1 cellular context compared by ENCODE assay signal in genomic region chr6:129748212-129748900, GRCh38.
A peak's percentile ranks its signal among the peaks of the same experiment; 100 is the strongest.
TF ChIP-seq lines count a peak whose summit lies in the region.

No MANE protein-coding gene starts in this region.

TF ChIP-seq in K562, 482 proteins besides CTCF, POLR2A, EP300 and RAD21 (continued from another document and continues in another):
- no peak for TF ChIP-seq TAF15 (IDR thresholded peaks at IDR 0.05; ENCODE audit: low read depth, low read length)
- TF ChIP-seq MEIS2 (IDR thresholded peaks at IDR 0.05; ENCODE audit: partially characterized antibody): peak; percentile 90
- no peak for TF ChIP-seq PML (IDR thresholded peaks at IDR 0.05; ENCODE audit: low read length)
- no peak for TF ChIP-seq MAFF (IDR thresholded peaks at IDR 0.05; ENCODE audit: low read length)
- TF ChIP-seq SMARCB1 (IDR thresholded peaks at IDR 0.05; ENCODE audit: insufficient read length, low read depth): no peak
- no peak for TF ChIP-seq ZNF24 (IDR thresholded peaks at IDR 0.05)
- no peak for TF ChIP-seq PBX2 (CRISPR knock-in tag; IDR thresholded peaks at IDR 0.05; ENCODE audit: low read depth)
- peak; percentile 76 for TF ChIP-seq PBX2 (tag; conservative IDR thresholded peaks at IDR 0.05; ENCODE audit: low read depth)
- no peak for TF ChIP-seq CGGBP1 (CRISPR knock-in tag; IDR thresholded peaks at IDR 0.05)
- TF ChIP-seq HOXB6 (CRISPR knock-in tag; IDR thresholded peaks at IDR 0.05; ENCODE audit: borderline replicate concordance): no peak
- no peak for TF ChIP-seq RBM15 (IDR thresholded peaks at IDR 0.05; ENCODE audit: insufficient read depth, low read length)
- TF ChIP-seq ZNF280B (CRISPR knock-in tag; IDR thresholded peaks at IDR 0.05): no peak
- TF ChIP-seq ZNF143 (CRISPR knock-in tag; IDR thresholded peaks at IDR 0.05): no peak
- no peak for TF ChIP-seq NONO (IDR thresholded peaks at IDR 0.05; ENCODE audit: low read depth in 2 of 2, low read length in 1 of 2)
- peak; percentile 87 for TF ChIP-seq BRD9 (IDR thresholded peaks at IDR 0.05; ENCODE audit: low read depth, partially characterized antibody)
- TF ChIP-seq ZNF133 (CRISPR knock-in tag; IDR thresholded peaks at IDR 0.05): no peak
- TF ChIP-seq BRCA1 (IDR thresholded peaks at IDR 0.05): no peak
- TF ChIP-seq BRCA1 (CRISPR knock-in tag; IDR thresholded peaks at IDR 0.05): no peak
- TF ChIP-seq GTF2A2 (tag; IDR thresholded peaks at IDR 0.05): no peak; the same call in 1 of the 2 replicates
- no peak; a peak in 1 of 4 replicates for TF ChIP-seq KDM1A (IDR thresholded peaks at IDR 0.05)
- no peak for TF ChIP-seq NCOR1 (IDR thresholded peaks at IDR 0.05)
- peak; percentile 72 for TF ChIP-seq POLR2H (tag; IDR thresholded peaks at IDR 0.05; ENCODE audit: low read depth)
- TF ChIP-seq PHF20 (IDR thresholded peaks at IDR 0.05; ENCODE audit: partially characterized antibody): no peak
- TF ChIP-seq PHTF2 (CRISPR knock-in tag; IDR thresholded peaks at IDR 0.05): no peak
- TF ChIP-seq ESRRB (CRISPR knock-in tag; IDR thresholded peaks at IDR 0.05; ENCODE audit: borderline replicate concordance): no peak
- no peak for TF ChIP-seq SREBF1 (IDR thresholded peaks at IDR 0.05; ENCODE audit: borderline replicate concordance, low read depth, low read length)
- no peak for TF ChIP-seq RUNX1 (IDR thresholded peaks at IDR 0.05; ENCODE audit: low read depth)
- no peak for TF ChIP-seq E2F8 (IDR thresholded peaks at IDR 0.05; ENCODE audit: low read depth, partially characterized antibody)
- TF ChIP-seq CEBPB (tag; IDR thresholded peaks at IDR 0.05): peak; percentile 72
- TF ChIP-seq C11orf30 (IDR thresholded peaks at IDR 0.05; ENCODE audit: low read depth): no peak
- 0 out of 2 replicates have a peak, but pooled peaks have one; percentile 71 for TF ChIP-seq KLF6 (CRISPR knock-in tag; IDR thresholded peaks at IDR 0.05; ENCODE audit: borderline replicate concordance)
- TF ChIP-seq POLR2AphosphoS2 (IDR thresholded peaks at IDR 0.05; ENCODE audit: low read length): no peak
- TF ChIP-seq PURB (CRISPR knock-in tag; IDR thresholded peaks at IDR 0.05; ENCODE audit: low read depth): no peak
- TF ChIP-seq DMBX1 (CRISPR knock-in tag; IDR thresholded peaks at IDR 0.05; ENCODE audit: borderline replicate concordance): peak; percentile 93
- peak; percentile 55; the same call in 1 of the 2 replicates for TF ChIP-seq FOSL1 (tag; conservative IDR thresholded peaks at IDR 0.05)
- TF ChIP-seq MCM7 (IDR thresholded peaks at IDR 0.05): no peak
- TF ChIP-seq KAT8 (IDR thresholded peaks at IDR 0.05; ENCODE audit: low read depth): no peak
- no peak for TF ChIP-seq NCOA1 (IDR thresholded peaks at IDR 0.05; ENCODE audit: low read depth)
- TF ChIP-seq BCL6 (CRISPR knock-in tag; IDR thresholded peaks at IDR 0.05): no peak; the same call in 1 of the 2 replicates
- no peak for TF ChIP-seq ARID4B (CRISPR knock-in tag; IDR thresholded peaks at IDR 0.05)
- TF ChIP-seq NFE2 (IDR thresholded peaks at IDR 0.05; ENCODE audit: low read depth): no peak
- TF ChIP-seq SMAD4 (CRISPR knock-in tag; conservative IDR thresholded peaks at IDR 0.05): peak; percentile 88
- 0 out of 2 replicates have a peak, but pooled peaks have one; percentile 18 for TF ChIP-seq ZZZ3 (IDR thresholded peaks at IDR 0.05)
- no peak for TF ChIP-seq BRF1 (IDR thresholded peaks at IDR 0.05; ENCODE audit: borderline replicate concordance, extremely low read depth, insufficient read length)
- TF ChIP-seq EWSR1 (IDR thresholded peaks at IDR 0.05; ENCODE audit: borderline replicate concordance, low read depth, partially characterized antibody): no peak
- TF ChIP-seq ZBTB12 (CRISPR knock-in tag; IDR thresholded peaks at IDR 0.05): no peak
- TF ChIP-seq ZNF347 (CRISPR knock-in tag; IDR thresholded peaks at IDR 0.05; ENCODE audit: low read depth): no peak
- TF ChIP-seq RBM25 (IDR thresholded peaks at IDR 0.05; ENCODE audit: low read depth, low read length, severe bottlenecking): no peak
- TF ChIP-seq U2AF2 (optimal IDR thresholded peaks at IDR 0.05; ENCODE audit: low read depth, low read length): no peak
- no peak for TF ChIP-seq ZFP1 (CRISPR knock-in tag; IDR thresholded peaks at IDR 0.05)
- TF ChIP-seq TSHZ1 (CRISPR knock-in tag; IDR thresholded peaks at IDR 0.05): no peak
- no peak for TF ChIP-seq ZNF408 (CRISPR knock-in tag; IDR thresholded peaks at IDR 0.05; ENCODE audit: low read depth)
- TF ChIP-seq ETS1 (conservative IDR thresholded peaks at IDR 0.05; ENCODE audit: control insufficient read depth, low read depth, low read length): no peak
